1 cellular context compared by ENCODE assay signal in the genomic region with DNA sequence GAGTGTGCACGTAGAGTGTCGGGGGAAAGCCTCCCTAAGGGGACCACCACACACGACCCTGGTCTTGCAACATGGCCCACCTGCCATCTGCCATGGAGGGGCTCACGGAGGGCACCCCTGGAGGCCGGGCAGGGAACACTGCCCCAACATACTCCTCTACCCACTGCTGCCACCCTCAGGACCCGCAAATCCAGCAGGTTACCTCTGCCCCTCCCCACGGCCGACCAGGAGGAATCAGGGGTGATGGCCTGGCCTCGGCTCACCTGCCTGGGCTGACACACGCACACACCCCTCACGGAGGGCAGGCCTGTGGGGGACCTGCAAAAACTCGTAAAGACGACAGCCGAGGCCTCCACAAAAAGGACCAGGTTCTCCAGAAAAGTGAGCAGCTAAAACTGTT.
TF ChIP-seq lines count a peak whose summit lies in the region.

No MANE protein-coding gene starts in this region.

TF ChIP-seq in HEK293, 187 proteins besides CTCF, POLR2A, EP300 and RAD21 (continued from another document):
- TF ChIP-seq, protein P1, sequence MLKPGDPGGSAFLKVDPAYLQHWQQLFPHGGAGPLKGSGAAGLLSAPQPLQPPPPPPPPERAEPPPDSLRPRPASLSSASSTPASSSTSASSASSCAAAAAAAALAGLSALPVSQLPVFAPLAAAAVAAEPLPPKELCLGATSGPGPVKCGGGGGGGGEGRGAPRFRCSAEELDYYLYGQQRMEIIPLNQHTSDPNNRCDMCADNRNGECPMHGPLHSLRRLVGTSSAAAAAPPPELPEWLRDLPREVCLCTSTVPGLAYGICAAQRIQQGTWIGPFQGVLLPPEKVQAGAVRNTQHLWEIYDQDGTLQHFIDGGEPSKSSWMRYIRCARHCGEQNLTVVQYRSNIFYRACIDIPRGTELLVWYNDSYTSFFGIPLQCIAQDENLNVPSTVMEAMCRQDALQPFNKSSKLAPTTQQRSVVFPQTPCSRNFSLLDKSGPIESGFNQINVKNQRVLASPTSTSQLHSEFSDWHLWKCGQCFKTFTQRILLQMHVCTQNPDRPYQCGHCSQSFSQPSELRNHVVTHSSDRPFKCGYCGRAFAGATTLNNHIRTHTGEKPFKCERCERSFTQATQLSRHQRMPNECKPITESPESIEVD (tag by site-specific recombination; IDR thresholded peaks at IDR 0.05): no peak
- TF ChIP-seq ZNF544 (tag by site-specific recombination; IDR thresholded peaks at IDR 0.05) (no peak), ZNF670 (tag by site-specific recombination; IDR thresholded peaks at IDR 0.05; ENCODE audit: low read depth) (no peak), ZNF677 (tag by site-specific recombination; IDR thresholded peaks at IDR 0.05) (no peak), ZNF354C (tag by site-specific recombination; IDR thresholded peaks at IDR 0.05; ENCODE audit: borderline replicate concordance, low read depth) (no peak), ZFP37 (tag by site-specific recombination; IDR thresholded peaks at IDR 0.05) (no peak), SALL2 (tag by site-specific recombination; IDR thresholded peaks at IDR 0.05; ENCODE audit: borderline replicate concordance) (no peak), TCF7L2 (IDR thresholded peaks at IDR 0.05; ENCODE audit: borderline replicate concordance, low read depth, low read length) (no peak), ZNF610 (tag by site-specific recombination; IDR thresholded peaks at IDR 0.05; ENCODE audit: borderline replicate concordance) (no peak), ZNF404 (tag by site-specific recombination; IDR thresholded peaks at IDR 0.05) (no peak), ZNF530 (tag by site-specific recombination; IDR thresholded peaks at IDR 0.05; ENCODE audit: low read depth) (no peak)
- TF ChIP-seq, protein P2, sequence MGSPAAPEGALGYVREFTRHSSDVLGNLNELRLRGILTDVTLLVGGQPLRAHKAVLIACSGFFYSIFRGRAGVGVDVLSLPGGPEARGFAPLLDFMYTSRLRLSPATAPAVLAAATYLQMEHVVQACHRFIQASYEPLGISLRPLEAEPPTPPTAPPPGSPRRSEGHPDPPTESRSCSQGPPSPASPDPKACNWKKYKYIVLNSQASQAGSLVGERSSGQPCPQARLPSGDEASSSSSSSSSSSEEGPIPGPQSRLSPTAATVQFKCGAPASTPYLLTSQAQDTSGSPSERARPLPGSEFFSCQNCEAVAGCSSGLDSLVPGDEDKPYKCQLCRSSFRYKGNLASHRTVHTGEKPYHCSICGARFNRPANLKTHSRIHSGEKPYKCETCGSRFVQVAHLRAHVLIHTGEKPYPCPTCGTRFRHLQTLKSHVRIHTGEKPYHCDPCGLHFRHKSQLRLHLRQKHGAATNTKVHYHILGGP (tag by site-specific recombination; IDR thresholded peaks at IDR 0.05): no peak
- TF ChIP-seq, protein P3, sequence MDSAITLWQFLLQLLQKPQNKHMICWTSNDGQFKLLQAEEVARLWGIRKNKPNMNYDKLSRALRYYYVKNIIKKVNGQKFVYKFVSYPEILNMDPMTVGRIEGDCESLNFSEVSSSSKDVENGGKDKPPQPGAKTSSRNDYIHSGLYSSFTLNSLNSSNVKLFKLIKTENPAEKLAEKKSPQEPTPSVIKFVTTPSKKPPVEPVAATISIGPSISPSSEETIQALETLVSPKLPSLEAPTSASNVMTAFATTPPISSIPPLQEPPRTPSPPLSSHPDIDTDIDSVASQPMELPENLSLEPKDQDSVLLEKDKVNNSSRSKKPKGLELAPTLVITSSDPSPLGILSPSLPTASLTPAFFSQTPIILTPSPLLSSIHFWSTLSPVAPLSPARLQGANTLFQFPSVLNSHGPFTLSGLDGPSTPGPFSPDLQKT (IDR thresholded peaks at IDR 0.05; ENCODE audit: borderline replicate concordance, low read depth, low read length): no peak
- TF ChIP-seq, protein P4, sequence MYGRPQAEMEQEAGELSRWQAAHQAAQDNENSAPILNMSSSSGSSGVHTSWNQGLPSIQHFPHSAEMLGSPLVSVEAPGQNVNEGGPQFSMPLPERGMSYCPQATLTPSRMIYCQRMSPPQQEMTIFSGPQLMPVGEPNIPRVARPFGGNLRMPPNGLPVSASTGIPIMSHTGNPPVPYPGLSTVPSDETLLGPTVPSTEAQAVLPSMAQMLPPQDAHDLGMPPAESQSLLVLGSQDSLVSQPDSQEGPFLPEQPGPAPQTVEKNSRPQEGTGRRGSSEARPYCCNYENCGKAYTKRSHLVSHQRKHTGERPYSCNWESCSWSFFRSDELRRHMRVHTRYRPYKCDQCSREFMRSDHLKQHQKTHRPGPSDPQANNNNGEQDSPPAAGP (tag by site-specific recombination; IDR thresholded peaks at IDR 0.05): no peak
- TF ChIP-seq, protein P5, sequence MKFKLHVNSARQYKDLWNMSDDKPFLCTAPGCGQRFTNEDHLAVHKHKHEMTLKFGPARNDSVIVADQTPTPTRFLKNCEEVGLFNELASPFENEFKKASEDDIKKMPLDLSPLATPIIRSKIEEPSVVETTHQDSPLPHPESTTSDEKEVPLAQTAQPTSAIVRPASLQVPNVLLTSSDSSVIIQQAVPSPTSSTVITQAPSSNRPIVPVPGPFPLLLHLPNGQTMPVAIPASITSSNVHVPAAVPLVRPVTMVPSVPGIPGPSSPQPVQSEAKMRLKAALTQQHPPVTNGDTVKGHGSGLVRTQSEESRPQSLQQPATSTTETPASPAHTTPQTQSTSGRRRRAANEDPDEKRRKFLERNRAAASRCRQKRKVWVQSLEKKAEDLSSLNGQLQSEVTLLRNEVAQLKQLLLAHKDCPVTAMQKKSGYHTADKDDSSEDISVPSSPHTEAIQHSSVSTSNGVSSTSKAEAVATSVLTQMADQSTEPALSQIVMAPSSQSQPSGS (tag by site-specific recombination; IDR thresholded peaks at IDR 0.05; ENCODE audit: low read depth): no peak
